Comparison of ENCODE assay signal across 8 cellular contexts in the genomic region with DNA sequence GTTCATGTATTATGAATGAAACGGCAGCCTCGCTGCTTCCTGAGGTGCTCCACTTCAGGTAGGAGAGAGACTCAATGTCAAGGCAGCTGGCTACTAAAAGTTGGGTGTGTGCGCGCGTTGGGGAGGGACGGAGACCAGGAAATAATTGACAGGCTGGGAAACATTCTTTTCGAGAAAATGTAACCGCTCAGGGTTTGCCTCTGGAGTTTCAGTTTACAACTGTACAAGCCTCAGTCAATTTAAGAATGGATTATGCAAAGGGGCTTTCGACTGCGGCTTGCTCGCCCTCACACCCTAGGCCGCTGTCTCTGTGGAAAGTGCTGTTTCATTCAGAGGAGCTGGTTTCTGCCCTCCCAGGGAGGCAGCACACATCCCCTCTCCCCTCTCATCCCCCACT. TPM values are rescaled to one million over a fixed set of nuclear protein-coding genes. Genes with fewer than 3 reads are reported as not detected.
DNase-seq lines count a peak whose midpoint lies in the region; ATAC-seq and TF ChIP-seq lines count a peak whose summit lies in the region.

No MANE protein-coding gene starts in this region.

- no peaks in the 10 kb centered on the region for H3K36me3 ChIP-seq in right lobe of liver
- H3K36me3 ChIP-seq in stomach smooth muscle (ENCODE audit: control insufficient read depth in 2 of 2, insufficient read depth in 2 of 2, low read length in 2 of 2), result no peaks in the 10 kb centered on the region

- in situ Hi-C loops in astrocyte of the cerebellum (cut with HindIII; ENCODE audit: low sequenced_read_pairs), result no loop called here

- H3K9ac ChIP-seq in stomach smooth muscle (ENCODE audit: low read length in 2 of 2), result peak overlapping the region; percentile 94 to 96

- WGBS in right lobe of liver (ENCODE audit: insufficient coverage, low coverage, low lambda C conversion rate, missing lambda C conversion rate), result 0% methylated on average over 11 of the region's 12 CpGs

- peak; percentile 37 for DNase-seq in NCI-H82 (lab: John Stamatoyannopoulos, UW)
- no peak for DNase-seq in NCI-H82 treated with DMSO at 0.1 percent for 48 hours (lab: John Stamatoyannopoulos, UW; ENCODE audit: unreplicated experiment)
- DNase-seq in HFF-Myc (ENCODE audit: extremely low read depth, low read depth), result no peak
- peak; percentile 67 to 84 for DNase-seq in NCI-H526 (lab: John Stamatoyannopoulos, UW)
- no peak for DNase-seq in astrocyte of the cerebellum (ENCODE audit: low read depth)
- DNase-seq in right lobe of liver, result no peak
- DNase-seq in NCI-H1092 (lab: John Stamatoyannopoulos, UW), result no peak

- H3K9me3 ChIP-seq in right lobe of liver (no peaks in the 10 kb centered on the region), stomach smooth muscle (ENCODE audit: control insufficient read depth in 2 of 2, low read length in 2 of 2) (no peaks in the 10 kb centered on the region)

- no peaks in the 10 kb centered on the region for H3K27me3 ChIP-seq in right lobe of liver
- no peaks in the 10 kb centered on the region for H3K27me3 ChIP-seq in stomach smooth muscle (ENCODE audit: control insufficient read depth in 1 of 2, insufficient read depth in 2 of 2, low read length in 2 of 2)

- intact Hi-C loops in right lobe of liver (cut with DNase I), result loop anchor here in 1 of 2 donors (10.0 kb wide), 1 partner anchor 62 kb away; no protein-coding TSS in a partner anchor

- peak; percentile 22 for TF ChIP-seq POLR2A in right lobe of liver (IDR thresholded peaks at IDR 0.05)

- no peak for ATAC-seq in right lobe of liver

- peaks cover 0 to 12% (median 1%) of the 10 kb centered on the region in 4 donors for H3K4me1 ChIP-seq in right lobe of liver
- H3K4me1 ChIP-seq in stomach smooth muscle (ENCODE audit: control insufficient read depth, insufficient read depth, low read length), result peaks cover 13% of the 10 kb centered on the region

- TF ChIP-seq CTCF in HFF-Myc (IDR thresholded peaks at IDR 0.05; ENCODE audit: low read depth, low read length, missing control alignments) (no peak), astrocyte of the cerebellum (IDR thresholded peaks at IDR 0.05; ENCODE audit: low read depth, low read length, missing control alignments) (no peak), right lobe of liver (IDR thresholded peaks at IDR 0.05) (peak in 1 of 4 donors; percentile 1)

- H3K4me3 ChIP-seq in HFF-Myc (replicated peaks; ENCODE audit: low read depth, low read length), result peak overlapping the region; percentile 57
- peak overlapping the region; percentile 70 for H3K4me3 ChIP-seq in astrocyte of the cerebellum (ENCODE audit: low read depth, low read length)
- peak overlapping the region; percentile 50 to 78 (median 62) for H3K4me3 ChIP-seq in right lobe of liver
- H3K4me3 ChIP-seq in stomach smooth muscle (ENCODE audit: low read length in 2 of 2), result peak overlapping the region; percentile 89 to 90

- H3K27ac ChIP-seq in right lobe of liver (peak overlapping the region; percentile 87 to 99 (median 93)), stomach smooth muscle (ENCODE audit: low read length) (peak overlapping the region; percentile 89)

RNA-seq across cellular contexts. Expression of a gene that starts 4.4 kb away (rescaled TPM):
- 10 to 100 TPM; 11.0 to 22.5 (median 15.2) TPM for total RNA-seq in right lobe of liver

Comparison
In these comparisons a context has a peak if more than half of its experiments do, and no peak if none do; other contexts are left out.
1. DNase-seq: peak in NCI-H82 (single experiment) and NCI-H526 (2 of 2); none in NCI-H82 treated with DMSO at 0.1 percent for 48 hours (single experiment), HFF-Myc (single experiment), astrocyte of the cerebellum (single experiment), right lobe of liver (0 of 3) and NCI-H1092 (single experiment).
2. Peak in every context shown above with its lines, with median percentiles within 50 percentile points of each other: H3K4me3 ChIP-seq.